In the genomic region with DNA sequence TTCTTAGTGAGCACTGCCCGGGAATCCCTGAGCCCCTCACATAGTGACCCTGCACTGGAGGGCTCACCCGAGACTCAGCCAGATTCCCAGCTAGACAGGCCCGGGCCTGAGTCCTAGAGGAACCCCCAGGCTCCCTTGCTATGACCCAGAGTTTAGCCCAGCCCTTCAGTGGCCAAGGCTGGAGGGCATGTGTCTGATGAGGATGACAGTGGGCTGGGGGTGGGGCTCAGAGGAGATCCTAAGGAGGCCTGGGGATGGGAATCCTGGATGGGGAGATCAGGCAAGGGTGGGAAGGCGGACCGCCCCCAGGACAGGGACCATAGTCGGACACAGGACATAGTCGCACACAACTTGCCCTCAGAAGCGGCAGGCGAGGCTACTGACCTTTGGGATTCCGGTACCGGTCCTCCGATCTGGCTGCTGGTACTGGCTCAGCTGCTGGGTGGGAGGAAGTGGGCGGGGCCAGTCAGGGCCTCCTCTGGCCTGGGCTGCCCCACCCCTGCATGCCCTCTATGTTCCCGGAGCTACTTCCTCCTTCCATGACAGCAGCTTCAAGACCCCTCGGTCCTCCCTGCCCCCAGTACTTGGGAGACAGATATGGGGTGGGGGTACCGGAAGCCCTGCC, we compare ENCODE assay signal across 8 cellular contexts. TPM values are rescaled to one million over a fixed set of nuclear protein-coding genes. Genes with fewer than 3 reads are reported as not detected.
DNase-seq lines count a peak whose midpoint lies in the region; ATAC-seq and TF ChIP-seq lines count a peak whose summit lies in the region.
"Had no signal": no experiment of that assay in that cellular context is flagged by ENCODE, and none has a peak within 500 bp of the region (broad histone marks: within the 10 kb centered on the region; RNA-seq: fewer than 3 reads in every experiment).

No MANE protein-coding gene starts in this region.

- H3K27ac ChIP-seq in RWPE2 (ENCODE audit: poor library complexity, severe bottlenecking): no peak overlapping the region
- H3K27ac ChIP-seq in tibial artery: no peak overlapping the region

- H3K9me3 Mint-ChIP-seq in activated naive CD8-positive, alpha-beta T cell treated with anti-CD3 and anti-CD28 coated beads, Interleukin-2, amount 10 ng/mL, durations not matched to agents 7 days and 5 days: no peaks in the 10 kb centered on the region

- TF ChIP-seq CTCF in RWPE2 (IDR thresholded peaks at IDR 0.05; ENCODE audit: poor library complexity, severe bottlenecking) (no peak), tibial artery (IDR thresholded peaks at IDR 0.05) (no peak)

- POLR2A ChIA-PET in activated naive CD8-positive, alpha-beta T cell treated with anti-CD3 and anti-CD28 coated beads, Interleukin-2, amount 10 ng/mL, durations not matched to agents 7 days and 5 days (lab: Charles Lee): interaction anchor here (0.5 to 2.7 kb wide), 5 partner anchors 15 to 215 kb away, joined by 4 to 17 read pairs (median 9); a partner anchor contains a TSS

- ATAC-seq in GM21423 (IDR thresholded peaks at IDR 0.05; ENCODE audit: unreplicated experiment): peak; percentile 37
- ATAC-seq in RWPE2 (ENCODE audit: low read depth): peak; percentile 37; the same call in 1 of the 3 replicates
- peak; percentile 72 for ATAC-seq in activated naive CD8-positive, alpha-beta T cell treated with anti-CD3 and anti-CD28 coated beads, Interleukin-2, amount 10 ng/mL, durations not matched to agents 7 days and 5 days (ENCODE audit: low read depth)

- H3K9me3 ChIP-seq in RWPE2 (ENCODE audit: severe bottlenecking) (no peaks in the 10 kb centered on the region), tibial artery (no peaks in the 10 kb centered on the region)

- H3K27ac Mint-ChIP-seq in activated naive CD8-positive, alpha-beta T cell treated with anti-CD3 and anti-CD28 coated beads, Interleukin-2, amount 10 ng/mL, durations not matched to agents 7 days and 5 days: peak overlapping the region; percentile 94

- H3K27me3 Mint-ChIP-seq in activated naive CD8-positive, alpha-beta T cell treated with anti-CD3 and anti-CD28 coated beads, Interleukin-2, amount 10 ng/mL, durations not matched to agents 7 days and 5 days: peaks cover 6% of the 10 kb centered on the region

- H3K36me3 Mint-ChIP-seq in activated naive CD8-positive, alpha-beta T cell treated with anti-CD3 and anti-CD28 coated beads, Interleukin-2, amount 10 ng/mL, durations not matched to agents 7 days and 5 days: peaks cover 3% of the 10 kb centered on the region

- DNase-seq in RWPE2 (ENCODE audit: low spot score): peak; percentile 67
- peak; percentile 76 for DNase-seq in activated naive CD8-positive, alpha-beta T cell treated with anti-CD3 and anti-CD28 coated beads, Interleukin-2, amount 10 ng/mL, durations not matched to agents 7 days and 5 days
- DNase-seq in mucosa of gallbladder (ENCODE audit: low spot score): peak; percentile 53
- peak; percentile 68 to 80 for DNase-seq in tibial artery
- no peak for DNase-seq in NCI-H2081 treated with DMSO at 0.1 percent for 48 hours (lab: John Stamatoyannopoulos, UW)
- DNase-seq in dedifferentiated amniotic fluid mesenchymal stem cell (ENCODE audit: extremely low spot score): no peak

- no peaks in the 10 kb centered on the region for H3K4me1 ChIP-seq in RWPE2 (ENCODE audit: insufficient read depth, poor library complexity, severe bottlenecking)
- H3K4me1 ChIP-seq in tibial artery: peaks cover 0 to 6% (median 0%) of the 10 kb centered on the region in 4 donors

- no peaks in the 10 kb centered on the region for H3K36me3 ChIP-seq in RWPE2 (ENCODE audit: low read depth)
- no peaks in the 10 kb centered on the region for H3K36me3 ChIP-seq in tibial artery

- H3K4me1 Mint-ChIP-seq in activated naive CD8-positive, alpha-beta T cell treated with anti-CD3 and anti-CD28 coated beads, Interleukin-2, amount 10 ng/mL, durations not matched to agents 7 days and 5 days: peaks cover 16% of the 10 kb centered on the region

- H3K4me3 ChIP-seq in RWPE2 (ENCODE audit: severe bottlenecking) (no peak overlapping the region), tibial artery (no peak overlapping the region)

- peak overlapping the region; percentile 94 for H3K4me3 Mint-ChIP-seq in activated naive CD8-positive, alpha-beta T cell treated with anti-CD3 and anti-CD28 coated beads, Interleukin-2, amount 10 ng/mL, durations not matched to agents 7 days and 5 days

- intact Hi-C loops in tibial artery (cut with DNase I; ENCODE audit: low total_unique reads): no loop called here

- H3K27me3 ChIP-seq in RWPE2 (ENCODE audit: insufficient read depth, poor library complexity, severe bottlenecking) (no peaks in the 10 kb centered on the region), tibial artery (peaks cover 0 to 16% of the 10 kb centered on the region in 2 donors)

RNA-seq across cellular contexts. Expression of a gene that starts 1.1 kb away (rescaled TPM):
- 10 to 100 TPM; 17.0 to 19.6 TPM for total RNA-seq in activated naive CD8-positive, alpha-beta T cell treated with anti-CD3 and anti-CD28 coated beads, Interleukin-2, amount 10 ng/mL, durations not matched to agents 7 days and 5 days
- total RNA-seq in mucosa of gallbladder: 3.4 TPM

RNA-seq across cellular contexts. Expression of a gene that starts 12.4 kb away (rescaled TPM):
- total RNA-seq in activated naive CD8-positive, alpha-beta T cell treated with anti-CD3 and anti-CD28 coated beads, Interleukin-2, amount 10 ng/mL, durations not matched to agents 7 days and 5 days: not detected
- not detected for total RNA-seq in mucosa of gallbladder
- total RNA-seq: T-helper 2 cell treated with Interferon-gamma antibody and Interleukin-4, amounts not matched to agents 100 ng/mL and 5 ng/mL, for 36 hours had no signal

RNA-seq across cellular contexts. Expression of a gene that starts 20.0 kb away (rescaled TPM):
- not detected for total RNA-seq in activated naive CD8-positive, alpha-beta T cell treated with anti-CD3 and anti-CD28 coated beads, Interleukin-2, amount 10 ng/mL, durations not matched to agents 7 days and 5 days
- total RNA-seq in mucosa of gallbladder: not detected
- total RNA-seq: T-helper 2 cell treated with Interferon-gamma antibody and Interleukin-4, amounts not matched to agents 100 ng/mL and 5 ng/mL, for 36 hours had no signal

RNA-seq across cellular contexts. Expression of a gene that starts 34.7 kb away (rescaled TPM):
- not detected for total RNA-seq in activated naive CD8-positive, alpha-beta T cell treated with anti-CD3 and anti-CD28 coated beads, Interleukin-2, amount 10 ng/mL, durations not matched to agents 7 days and 5 days
- total RNA-seq in mucosa of gallbladder: not detected
- total RNA-seq: T-helper 2 cell treated with Interferon-gamma antibody and Interleukin-4, amounts not matched to agents 100 ng/mL and 5 ng/mL, for 36 hours had no signal

RNA-seq across cellular contexts. Expression of a gene that starts 41.7 kb away (rescaled TPM):
- not detected for total RNA-seq in activated naive CD8-positive, alpha-beta T cell treated with anti-CD3 and anti-CD28 coated beads, Interleukin-2, amount 10 ng/mL, durations not matched to agents 7 days and 5 days
- total RNA-seq in mucosa of gallbladder: 1.2 TPM

Comparison
In these comparisons a context has a peak if more than half of its experiments do, and no peak if none do; other contexts are left out.
1. DNase-seq: peak in RWPE2 (single experiment), activated naive CD8-positive, alpha-beta T cell treated with anti-CD3 and anti-CD28 coated beads, Interleukin-2, amount 10 ng/mL, durations not matched to agents 7 days and 5 days (single experiment), mucosa of gallbladder (single experiment) and tibial artery (2 of 2); none in NCI-H2081 treated with DMSO at 0.1 percent for 48 hours (single experiment) and dedifferentiated amniotic fluid mesenchymal stem cell (single experiment).
2. Peak in every context shown above with its lines, with median percentiles within 50 percentile points of each other: ATAC-seq.